In the genomic region with DNA sequence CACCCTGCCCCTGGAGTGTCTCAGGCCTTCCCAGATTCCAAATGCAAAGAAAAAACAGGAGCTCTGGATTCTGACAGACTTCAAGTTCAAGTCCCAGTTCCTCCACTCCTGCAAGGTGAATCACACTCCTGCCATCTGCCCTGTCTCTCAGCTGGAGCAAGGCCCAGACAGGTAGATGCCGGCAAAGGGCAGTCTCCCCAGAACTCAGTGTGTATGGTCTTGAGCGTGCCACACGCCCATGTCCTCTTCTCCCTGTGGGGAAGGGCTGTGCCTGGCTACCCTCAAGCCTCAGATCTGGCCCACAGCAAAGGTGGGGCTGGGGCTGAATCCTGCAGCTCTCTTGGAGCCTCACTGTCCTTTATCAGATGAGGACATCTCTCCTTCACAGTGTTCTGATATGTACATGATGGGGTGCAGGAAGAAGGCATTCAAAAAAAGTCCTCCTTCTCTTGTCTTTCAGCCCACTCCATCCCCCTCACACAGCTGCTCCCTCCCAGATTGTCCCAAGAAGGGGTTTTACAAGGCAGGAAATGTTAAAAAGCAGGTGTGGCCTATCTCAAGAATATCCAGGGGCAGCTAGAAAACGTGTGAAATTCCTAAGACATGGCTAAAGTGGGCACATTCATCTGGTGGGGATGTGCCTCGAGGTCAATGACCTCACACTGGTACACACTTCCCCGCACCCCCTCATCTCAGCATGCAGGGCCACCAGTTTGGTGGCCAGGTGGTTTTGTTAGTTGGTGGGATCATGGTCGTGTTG, we compare ENCODE assay signal across 19 cellular contexts.
"Had no signal": no experiment of that assay in that cellular context is flagged by ENCODE, and none has a peak within 500 bp of the region (broad histone marks: within the 10 kb centered on the region; RNA-seq: fewer than 3 reads in every experiment).

No MANE protein-coding gene starts in this region.

- H3K27ac Mint-ChIP-seq: activated CD4-positive, alpha-beta T cell treated with anti-CD3 and anti-CD28 coated beads, Interleukin-2, amount 10 ng/mL, durations not matched to agents 7 days and 5 days; activated naive CD8-positive, alpha-beta T cell treated with anti-CD3 and anti-CD28 coated beads, Interleukin-2, amount 10 ng/mL, durations not matched to agents 7 days and 5 days; naive thymus-derived CD4-positive, alpha-beta T cell; T-helper 1 cell treated with Interleukin-12 subunit alpha and Interleukin-12 subunit beta and Interleukin-4 antibody, amounts not matched to agents 30 μg/mL and 1 μg/mL, for 36 hours had no signal

- H3K4me3 Mint-ChIP-seq: activated CD4-positive, alpha-beta T cell treated with anti-CD3 and anti-CD28 coated beads, Interleukin-2, amount 10 ng/mL, durations not matched to agents 7 days and 5 days; activated naive CD8-positive, alpha-beta T cell treated with anti-CD3 and anti-CD28 coated beads, Interleukin-2, amount 10 ng/mL, durations not matched to agents 7 days and 5 days; central memory CD8-positive, alpha-beta T cell; memory B cell; naive thymus-derived CD4-positive, alpha-beta T cell; T-helper 1 cell treated with Interleukin-12 subunit alpha and Interleukin-12 subunit beta and Interleukin-4 antibody, amounts not matched to agents 30 μg/mL and 1 μg/mL, for 36 hours had no signal

- H3K9me3 ChIP-seq: colonic mucosa, esophagus muscularis mucosa, sigmoid colon, spleen, suprapubic skin, transverse colon, uterus had no signal

- H3K27ac ChIP-seq: brain microvascular endothelial cell, colonic mucosa, suprapubic skin, uterus had no signal

- H3K9me3 Mint-ChIP-seq: activated CD4-positive, alpha-beta T cell treated with anti-CD3 and anti-CD28 coated beads, Interleukin-2, amount 10 ng/mL, durations not matched to agents 7 days and 5 days; activated naive CD8-positive, alpha-beta T cell treated with anti-CD3 and anti-CD28 coated beads, Interleukin-2, amount 10 ng/mL, durations not matched to agents 7 days and 5 days; central memory CD8-positive, alpha-beta T cell; memory B cell; naive thymus-derived CD4-positive, alpha-beta T cell; T-helper 1 cell treated with Interleukin-12 subunit alpha and Interleukin-12 subunit beta and Interleukin-4 antibody, amounts not matched to agents 30 μg/mL and 1 μg/mL, for 36 hours had no signal

- H3K4me3 ChIP-seq: colonic mucosa, esophagus muscularis mucosa, sigmoid colon, spleen, suprapubic skin, transverse colon, uterus had no signal

- H3K4me1 ChIP-seq: uterus had no signal

- H3K36me3 ChIP-seq: uterus had no signal

- ATAC-seq: activated CD4-positive, CD25-positive, alpha-beta regulatory T cell treated with anti-CD3 and anti-CD28 coated beads, Interleukin-2, amount 50 U/mL, for 24 hours; naive thymus-derived CD4-positive, alpha-beta T cell had no signal

- H3K27me3 ChIP-seq: brain microvascular endothelial cell, colonic mucosa, esophagus muscularis mucosa, sigmoid colon, spleen, suprapubic skin, transverse colon, uterus had no signal

- H3K27me3 Mint-ChIP-seq: activated CD4-positive, alpha-beta T cell treated with anti-CD3 and anti-CD28 coated beads, Interleukin-2, amount 10 ng/mL, durations not matched to agents 7 days and 5 days; activated naive CD8-positive, alpha-beta T cell treated with anti-CD3 and anti-CD28 coated beads, Interleukin-2, amount 10 ng/mL, durations not matched to agents 7 days and 5 days; central memory CD8-positive, alpha-beta T cell; memory B cell; naive thymus-derived CD4-positive, alpha-beta T cell had no signal

- DNase-seq: activated CD4-positive, alpha-beta T cell treated with anti-CD3 and anti-CD28 coated beads, Interleukin-2, amount 10 ng/mL, durations not matched to agents 7 days and 5 days; activated CD8-positive, alpha-beta memory T cell treated with anti-CD3 and anti-CD28 coated beads for 24 hours; activated CD8-positive, alpha-beta memory T cell treated with anti-CD3 and anti-CD28 coated beads, Interleukin-2, amount 50 U/mL, for 48 hours; activated gamma-delta T cell treated with Interleukin-2 at 50 U/mL for 16 hours; activated naive CD8-positive, alpha-beta T cell treated with anti-CD3 and anti-CD28 coated beads, Interleukin-2, amount 10 ng/mL, durations not matched to agents 7 days and 5 days; brain microvascular endothelial cell; colonic mucosa; naive thymus-derived CD4-positive, alpha-beta T cell; sigmoid colon; spleen; stimulated activated naive CD4-positive, alpha-beta T cell treated with Interleukin-2 at 50 U/mL for 16 hours; transverse colon; uterus had no signal
